7 cellular contexts compared by ENCODE assay signal in genomic region chr6:72522735-72523141, GRCh38.
DNase-seq lines count a peak whose midpoint lies in the region; ATAC-seq and TF ChIP-seq lines count a peak whose summit lies in the region.

No MANE protein-coding gene starts in this region.

- no peak for ATAC-seq in left lung

- in situ Hi-C loops in GM13977 (cut with MboI; ENCODE audit: low pct_unique_long_range_greater_than_20kb, low sequenced_read_pairs, unreplicated experiment): no loop called here

- no peaks in the 10 kb centered on the region for H3K9me3 ChIP-seq in left lung
- H3K9me3 ChIP-seq in stomach: no peaks in the 10 kb centered on the region

- DNase-seq in GM13977 (ENCODE audit: low spot score) (no peak), H7 (peak; percentile 46), NCI-H187 treated with DMSO at 0.1 percent for 48 hours (lab: John Stamatoyannopoulos, UW) (peak; percentile 24), epithelial cell of esophagus (ENCODE audit: low read depth) (peak; percentile 11), left lung (no peak), stomach (no peak), T1000 (lab: John Stamatoyannopoulos, UW) (no peak)

- H3K4me3 ChIP-seq in H7 (ENCODE audit: insufficient read depth, low read depth, low read length) (no peak overlapping the region), epithelial cell of esophagus (ENCODE audit: low read length) (no peak overlapping the region), left lung (no peak overlapping the region), stomach (no peak overlapping the region)

- WGBS in stomach, 5 donors: 43 to 72% (median 53%) methylated on average over 2 to 5 of the region's 5 CpGs

- H3K36me3 ChIP-seq in H7 (replicated peaks; ENCODE audit: control insufficient read depth, insufficient read depth, low read length) (no peaks in the 10 kb centered on the region), left lung (no peaks in the 10 kb centered on the region), stomach (no peaks in the 10 kb centered on the region)

- intact Hi-C loops in left lung (cut with DNase I): no loop called here
- intact Hi-C loops in stomach (cut with DNase I; ENCODE audit: low total_unique reads): no loop called here

- H3K27me3 ChIP-seq in H7 (ENCODE audit: control insufficient read depth, insufficient read depth, low read length) (no peaks in the 10 kb centered on the region), left lung (no peaks in the 10 kb centered on the region), stomach (no peaks in the 10 kb centered on the region)

- no peak for TF ChIP-seq POLR2A in stomach (IDR thresholded peaks at IDR 0.05)

- no peak for TF ChIP-seq EP300 in stomach (IDR thresholded peaks at IDR 0.05)

- TF ChIP-seq CTCF in GM13977 (IDR thresholded peaks at IDR 0.05; ENCODE audit: extremely low read depth, insufficient read depth, missing control alignments) (peak; percentile 29), epithelial cell of esophagus (IDR thresholded peaks at IDR 0.05; ENCODE audit: insufficient read depth, low read depth, low read length, missing control alignments) (no peak), left lung (IDR thresholded peaks at IDR 0.05) (no peak), stomach (IDR thresholded peaks at IDR 0.05) (no peak)

- H3K27ac ChIP-seq in left lung (no peak overlapping the region), stomach (no peak overlapping the region)

- no peaks in the 10 kb centered on the region for H3K4me1 ChIP-seq in left lung
- H3K4me1 ChIP-seq in stomach: no peaks in the 10 kb centered on the region

Comparison
In these comparisons a context has a peak if more than half of its experiments do, and no peak if none do; other contexts are left out.
1. DNase-seq: peak in H7 (single experiment), NCI-H187 treated with DMSO at 0.1 percent for 48 hours (single experiment) and epithelial cell of esophagus (single experiment); none in GM13977 (single experiment), left lung (0 of 2), stomach (single experiment) and T1000 (single experiment).